ENCODE assay signal across 12 cellular contexts in genomic region chr5:172534229-172535169, GRCh38.
DNase-seq lines count a peak whose midpoint lies in the region; ATAC-seq and TF ChIP-seq lines count a peak whose summit lies in the region.
"Had no signal": no experiment of that assay in that cellular context is flagged by ENCODE, and none has a peak within 500 bp of the region (broad histone marks: within the 10 kb centered on the region; RNA-seq: fewer than 3 reads in every experiment).

No MANE protein-coding gene starts in this region.

- H3K27me3 ChIP-seq in sigmoid colon, result no peaks in the 10 kb centered on the region

- peak; percentile 38 for DNase-seq in EH (ENCODE audit: low read depth)
- peak; percentile 11 for DNase-seq in RPMI7951 (ENCODE audit: low read depth)
- no peak for DNase-seq in left cardiac atrium
- peak; percentile 69 for DNase-seq in sigmoid colon
- DNase-seq in immature natural killer cell, result no peak
- DNase-seq in caudate nucleus (lab: John Stamatoyannopoulos, UW), result no peak
- no peak for DNase-seq in stimulated activated CD8-positive, alpha-beta memory T cell treated with anti-CD3 and anti-CD28 coated beads, Interleukin-4, amount 100 ng/mL, for 48 hours
- DNase-seq: CD4-positive, CD25-positive, alpha-beta regulatory T cell; NCI-H1417; T-helper 2 cell had no signal

- intact Hi-C loops in left cardiac atrium (cut with DNase I) (no loop called here), sigmoid colon (cut with DNase I) (no loop called here)

- peaks cover 0 to 32% (median 28%) of the 10 kb centered on the region in 4 donors for H3K4me1 ChIP-seq in sigmoid colon

- no peaks in the 10 kb centered on the region for H3K4me1 Mint-ChIP-seq in immature natural killer cell
- H3K4me1 Mint-ChIP-seq: CD4-positive, CD25-positive, alpha-beta regulatory T cell had no signal

- H3K9me3 Mint-ChIP-seq in immature natural killer cell, result no peaks in the 10 kb centered on the region

- no peak for TF ChIP-seq POLR2A in sigmoid colon (IDR thresholded peaks at IDR 0.05)

- H3K36me3 Mint-ChIP-seq in immature natural killer cell, result no peaks in the 10 kb centered on the region
- H3K36me3 Mint-ChIP-seq: CD4-positive, CD25-positive, alpha-beta regulatory T cell had no signal

- H3K9me3 ChIP-seq in sigmoid colon, result no peaks in the 10 kb centered on the region

- ATAC-seq in left cardiac atrium, result peak; percentile 32 to 80
- no peak for ATAC-seq in HG03108 (IDR thresholded peaks at IDR 0.05; ENCODE audit: unreplicated experiment)

- H3K4me3 ChIP-seq in sigmoid colon, result no peak overlapping the region

- H3K36me3 ChIP-seq in sigmoid colon, result no peaks in the 10 kb centered on the region

- 58 to 82% methylated on average over 9 of the region's 9 CpGs for WGBS in sigmoid colon, 2 donors

- no peak for TF ChIP-seq CTCF in sigmoid colon (IDR thresholded peaks at IDR 0.05)

- peaks cover 0 to 6% (median 2%) of the 10 kb centered on the region in 3 donors for H3K27me3 Mint-ChIP-seq in immature natural killer cell (ENCODE audit: low read depth in 3 of 3)

- no peak for TF ChIP-seq EP300 in sigmoid colon (IDR thresholded peaks at IDR 0.05)

- H3K4me3 Mint-ChIP-seq in immature natural killer cell, result no peak overlapping the region
- H3K4me3 Mint-ChIP-seq: CD4-positive, CD25-positive, alpha-beta regulatory T cell had no signal

- no peak overlapping the region for H3K27ac Mint-ChIP-seq in immature natural killer cell
- H3K27ac Mint-ChIP-seq: CD4-positive, CD25-positive, alpha-beta regulatory T cell had no signal

- peak overlapping the region; percentile 84 to 88 (median 86) for H3K27ac ChIP-seq in sigmoid colon
- H3K27ac ChIP-seq in caudate nucleus (ENCODE audit: low read depth, low read length), result no peak overlapping the region
- H3K27ac ChIP-seq: epithelial cell of prostate had no signal

Comparison
In these comparisons a context has a peak if more than half of its experiments do, and no peak if none do; other contexts are left out.
1. DNase-seq: peak in EH (single experiment), RPMI7951 (single experiment) and sigmoid colon (single experiment); none in left cardiac atrium (single experiment), immature natural killer cell (0 of 3), caudate nucleus (0 of 61) and stimulated activated CD8-positive, alpha-beta memory T cell treated with anti-CD3 and anti-CD28 coated beads, Interleukin-4, amount 100 ng/mL, for 48 hours (single experiment).